Comparison of ENCODE assay signal across 1 cellular context in the genomic region with DNA sequence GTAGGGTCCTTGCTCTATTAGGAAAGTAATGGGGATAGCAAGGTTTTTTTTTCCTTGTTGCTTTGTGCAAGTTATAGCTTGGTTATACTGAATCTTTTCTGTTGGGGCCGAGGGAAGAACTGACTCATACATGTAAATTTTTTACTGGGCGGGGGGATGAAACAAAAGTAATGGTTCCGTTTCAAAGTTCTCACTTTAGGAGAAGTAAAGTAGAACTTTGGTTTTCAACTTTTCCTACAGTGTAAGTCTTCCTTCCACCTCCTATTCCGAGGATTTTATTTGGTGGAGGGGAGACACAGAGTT.
TF ChIP-seq lines count a peak whose summit lies in the region.

No MANE protein-coding gene starts in this region.

TF ChIP-seq in IMR-90, 13 proteins besides CTCF, POLR2A, EP300 and RAD21 (continued from another document):
- TF ChIP-seq, protein P1, sequence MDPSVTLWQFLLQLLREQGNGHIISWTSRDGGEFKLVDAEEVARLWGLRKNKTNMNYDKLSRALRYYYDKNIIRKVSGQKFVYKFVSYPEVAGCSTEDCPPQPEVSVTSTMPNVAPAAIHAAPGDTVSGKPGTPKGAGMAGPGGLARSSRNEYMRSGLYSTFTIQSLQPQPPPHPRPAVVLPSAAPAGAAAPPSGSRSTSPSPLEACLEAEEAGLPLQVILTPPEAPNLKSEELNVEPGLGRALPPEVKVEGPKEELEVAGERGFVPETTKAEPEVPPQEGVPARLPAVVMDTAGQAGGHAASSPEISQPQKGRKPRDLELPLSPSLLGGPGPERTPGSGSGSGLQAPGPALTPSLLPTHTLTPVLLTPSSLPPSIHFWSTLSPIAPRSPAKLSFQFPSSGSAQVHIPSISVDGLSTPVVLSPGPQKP (IDR thresholded peaks at IDR 0.05; ENCODE audit: borderline replicate concordance, low read depth, low read length) = no peak
TF ChIP-seq in IMR-90: peak in this region for 0.
